8 cellular contexts compared by ENCODE assay signal in genomic region chr1:54973205-54973921, GRCh38.
DNase-seq lines count a peak whose midpoint lies in the region; TF ChIP-seq lines count a peak whose summit lies in the region.

No MANE protein-coding gene starts in this region.

- POLR2A ChIA-PET in RWPE1 (lab: Yijun Ruan, JAX; ENCODE audit: low non-redundant PET): no interaction called here

- no peak overlapping the region for H3K4me3 ChIP-seq in foreskin fibroblast (ENCODE audit: low read depth in 1 of 2, low read length in 2 of 2)

- TF ChIP-seq CTCF in RWPE1 (conservative IDR thresholded peaks at IDR 0.05; ENCODE audit: low read depth) (peak; percentile 35), foreskin fibroblast (IDR thresholded peaks at IDR 0.05; ENCODE audit: low read depth, low read length) (peak; percentile 52)

- DNase-seq in GM04503 (ENCODE audit: low read depth): peak; percentile 21
- DNase-seq in RWPE1 (ENCODE audit: low spot score): no peak
- peak in 1 of 2 donors; percentile 77 for DNase-seq in foreskin fibroblast
- peak; percentile 58 for DNase-seq in pons (ENCODE audit: low spot score)
- no peak for DNase-seq in effector CD8-positive, alpha-beta T cell (lab: John Stamatoyannopoulos, UW)
- no peak for DNase-seq in GOT3 (lab: John Stamatoyannopoulos, UW)
- DNase-seq in middle frontal gyrus (ENCODE audit: extremely low spot score, low spot score): no peak
- DNase-seq in stimulated activated CD8-positive, alpha-beta memory T cell treated with anti-CD3 and anti-CD28 coated beads, Interleukin-4, amount 100 ng/mL, for 48 hours: no peak

- peak overlapping the region; percentile 5; the same call in 1 of the 2 replicates for H3K27ac ChIP-seq in RWPE1

- CTCF ChIA-PET in RWPE1 (lab: Yijun Ruan, JAX): interaction anchor here (0.6 to 1.3 kb wide), 3 partner anchors 23 to 49 kb away, joined by 3 to 4 read pairs (median 4); no protein-coding TSS in a partner anchor

Comparison
In these comparisons a context has a peak if more than half of its experiments do, and no peak if none do; other contexts are left out.
1. DNase-seq: peak in GM04503 (single experiment) and pons (single experiment); none in RWPE1 (single experiment), effector CD8-positive, alpha-beta T cell (single experiment), GOT3 (single experiment), middle frontal gyrus (single experiment) and stimulated activated CD8-positive, alpha-beta memory T cell treated with anti-CD3 and anti-CD28 coated beads, Interleukin-4, amount 100 ng/mL, for 48 hours (single experiment).